Comparison of ENCODE assay signal across 7 cellular contexts in the genomic region with DNA sequence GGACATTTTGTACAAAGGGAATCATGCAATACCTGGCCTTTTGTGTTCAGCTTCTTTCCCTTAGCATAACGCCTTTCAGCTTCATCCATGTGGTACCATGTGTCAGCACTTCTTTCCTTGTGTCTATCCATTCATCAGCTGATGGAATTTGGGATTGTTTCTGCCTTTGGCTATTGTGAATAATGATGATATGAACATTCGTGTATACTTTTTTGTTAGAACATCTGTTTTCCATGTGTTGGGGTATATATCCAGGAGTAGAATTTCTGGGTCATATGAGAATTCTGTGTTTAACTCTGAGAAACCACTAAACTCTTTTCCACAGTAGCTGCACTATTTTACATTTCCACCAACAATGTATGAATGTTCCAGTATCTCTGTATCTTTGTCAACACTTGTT.
"Had no signal": no experiment of that assay in that cellular context is flagged by ENCODE, and none has a peak within 500 bp of the region (broad histone marks: within the 10 kb centered on the region; RNA-seq: fewer than 3 reads in every experiment).

No MANE protein-coding gene starts in this region.

- H3K9me3 Mint-ChIP-seq: GM23338, H9 had no signal

- H3K4me3 Mint-ChIP-seq: GM23338, H9 had no signal

- FAIRE-seq: H1, H54, HTR-8/SVneo had no signal

- ATAC-seq: GM23338 had no signal

- H3K4me3 ChIP-seq: GM23338 had no signal

- H3K4me2 ChIP-seq: GM23338 had no signal

- H2AFZ ChIP-seq: GM23338 had no signal

- H3K27ac Mint-ChIP-seq: H9 had no signal

- DNase-seq: H9, HCEC 1CT, IMR-90 had no signal
